ENCODE assay signal across 25 cellular contexts in the genomic region with DNA sequence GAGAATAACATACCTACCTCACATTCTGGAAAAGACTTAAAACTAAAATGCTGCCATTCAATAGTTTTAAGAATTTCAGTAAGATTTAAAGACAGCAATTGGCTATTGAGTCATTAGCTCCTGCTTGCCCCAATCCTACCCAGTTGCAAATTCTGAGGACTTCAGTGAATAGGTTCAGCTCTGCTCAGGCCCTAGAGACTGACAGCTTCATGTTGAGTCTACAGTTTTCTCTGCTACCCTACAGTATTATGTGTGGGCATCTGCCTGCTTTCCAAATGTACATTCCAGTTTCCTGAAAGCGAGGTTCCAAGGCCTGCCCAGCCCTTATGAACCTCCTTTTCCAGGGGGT.
DNase-seq lines count a peak whose midpoint lies in the region; ATAC-seq and TF ChIP-seq lines count a peak whose summit lies in the region.
"Had no signal": no experiment of that assay in that cellular context is flagged by ENCODE, and none has a peak within 500 bp of the region (broad histone marks: within the 10 kb centered on the region; RNA-seq: fewer than 3 reads in every experiment).

No MANE protein-coding gene starts in this region.

- no peaks in the 10 kb centered on the region for H3K9me3 Mint-ChIP-seq in osteocyte (ENCODE audit: unreplicated experiment)
- H3K9me3 Mint-ChIP-seq: CD4-positive, alpha-beta T cell had no signal

- no peak overlapping the region for H2BK20ac ChIP-seq in IMR-90 (ENCODE audit: low read depth, low read length)

- TF ChIP-seq POLR2A in IMR-90 (IDR thresholded peaks at IDR 0.05; ENCODE audit: low read depth, low read length): no peak

- TF ChIP-seq CTCF in IMR-90 (conservative IDR thresholded peaks at IDR 0.05; ENCODE audit: low read depth, low read length): no peak
- no peak for TF ChIP-seq CTCF in osteocyte (IDR thresholded peaks at IDR 0.05)

- no peak overlapping the region for H3K27ac ChIP-seq in IMR-90 (ENCODE audit: insufficient read depth, low read length)
- H3K27ac ChIP-seq: BLaER1 treated with 17β-estradiol and CSF1 and Interleukin-3, amounts not matched to agents 10 nM and 100 nM had no signal

- no peak overlapping the region for H4K5ac ChIP-seq in IMR-90 (ENCODE audit: low read depth, low read length)

- no peak overlapping the region for H3K18ac ChIP-seq in IMR-90 (ENCODE audit: low read depth, low read length)

- POLR2A ChIA-PET in IMR-90 (lab: Charles Lee; ENCODE audit: unreplicated experiment): no interaction called here

- H2BK120ac ChIP-seq in IMR-90 (ENCODE audit: low read depth, low read length): no peak overlapping the region

- in situ Hi-C loops in IMR-90 (cut with MboI; ENCODE audit: low sequenced_read_pairs): no loop called here

- no peak overlapping the region for H2BK15ac ChIP-seq in IMR-90 (ENCODE audit: low read depth, low read length)

- CTCF ChIA-PET in IMR-90 (lab: Yijun Ruan, JAX): no interaction called here

- no peak overlapping the region for H3K4me3 ChIP-seq in IMR-90 (ENCODE audit: insufficient read depth, low read depth, low read length)
- H3K4me3 ChIP-seq: BLaER1 treated with 17β-estradiol and CSF1 and Interleukin-3, amounts not matched to agents 10 nM and 100 nM had no signal

- no peaks in the 10 kb centered on the region for H4K20me1 ChIP-seq in IMR-90 (ENCODE audit: insufficient read depth, low read length)
- H4K20me1 ChIP-seq: BLaER1 treated with 17β-estradiol and CSF1 and Interleukin-3, amounts not matched to agents 10 nM and 100 nM had no signal

- H3K36me3 ChIP-seq in IMR-90 (ENCODE audit: control insufficient read depth, insufficient read depth, low read length): no peaks in the 10 kb centered on the region

- peaks cover 24% of the 10 kb centered on the region for H3K4me1 Mint-ChIP-seq in osteocyte (ENCODE audit: unreplicated experiment)
- H3K4me1 Mint-ChIP-seq: T-helper 17 cell had no signal

- no peak overlapping the region; the same call in 1 of the 2 replicates for H3K23ac ChIP-seq in IMR-90 (ENCODE audit: low read depth, low read length)

- no peak overlapping the region for H3K9ac ChIP-seq in IMR-90 (ENCODE audit: low read depth, low read length)
- H3K9ac ChIP-seq: BLaER1 treated with 17β-estradiol and CSF1 and Interleukin-3, amounts not matched to agents 10 nM and 100 nM; SK-N-SH had no signal

- BruUV-seq in IMR-90 (replicated peaks; lab: Mats Ljungman, UMichigan): no TSS peak

- no peaks in the 10 kb centered on the region for H3K9me3 ChIP-seq in IMR-90 (ENCODE audit: control insufficient read depth, insufficient read depth, low read length)
- H3K9me3 ChIP-seq: BLaER1 treated with 17β-estradiol and CSF1 and Interleukin-3, amounts not matched to agents 10 nM and 100 nM; SK-N-SH had no signal

- H2AK9ac ChIP-seq in IMR-90 (replicated peaks; ENCODE audit: low read depth, low read length, poor library complexity): no peak overlapping the region

- no peaks in the 10 kb centered on the region for H3K27me3 ChIP-seq in IMR-90 (ENCODE audit: control insufficient read depth, insufficient read depth, low read length)
- H3K27me3 ChIP-seq: BLaER1 treated with 17β-estradiol and CSF1 and Interleukin-3, amounts not matched to agents 10 nM and 100 nM had no signal

- H3K14ac ChIP-seq in IMR-90 (replicated peaks; ENCODE audit: low read depth, low read length): no peak overlapping the region

- H3K27me3 Mint-ChIP-seq in osteocyte (ENCODE audit: unreplicated experiment): no peaks in the 10 kb centered on the region
- H3K27me3 Mint-ChIP-seq: CD4-positive, alpha-beta T cell; T-helper 17 cell had no signal

- no peaks in the 10 kb centered on the region for H3K79me1 ChIP-seq in IMR-90 (ENCODE audit: low read depth in 1 of 2, low read length in 2 of 2)

- H3K27ac Mint-ChIP-seq in osteocyte (ENCODE audit: unreplicated experiment): no peak overlapping the region
- H3K27ac Mint-ChIP-seq: CD4-positive, alpha-beta T cell; T-helper 17 cell had no signal

- no peak for DNase-seq in IMR-90
- no peak for DNase-seq in NCI-H446 treated with DMSO at 0.1 percent for 48 hours (lab: John Stamatoyannopoulos, UW)
- no peak for DNase-seq in activated CD4-positive, alpha-beta T cell treated with anti-CD3 and anti-CD28 coated beads, Interleukin-2, amount 50 U/mL, for 4 hours
- DNase-seq in osteocyte (ENCODE audit: extremely low spot score, unreplicated experiment): no peak
- DNase-seq in foreskin melanocyte: no peak
- DNase-seq: AML-193; CD4-positive, alpha-beta T cell; KBM-7; MV-4-11; NCI-H1105; NCI-H1436 treated with DMSO at 0.1 percent for 48 hours; NCI-H1930; NCI-H2107; NCI-H446; NCI-H526; NCI-H82; NK-92 treated with Interleukin-12 subunit alpha and Interleukin-12 subunit beta, amount 100 ng/mL, for 24 hours; PC-3; SK-N-SH; SW 1271; T-helper 17 cell had no signal

- peaks cover 5% of the 10 kb centered on the region for H3K4me1 ChIP-seq in IMR-90 (ENCODE audit: control insufficient read depth, insufficient read depth, low read length)
- H3K4me1 ChIP-seq: BLaER1 treated with 17β-estradiol and CSF1 and Interleukin-3, amounts not matched to agents 10 nM and 100 nM had no signal

- H3K4me3 Mint-ChIP-seq in osteocyte (ENCODE audit: unreplicated experiment): no peak overlapping the region
- H3K4me3 Mint-ChIP-seq: CD4-positive, alpha-beta T cell; T-helper 17 cell had no signal

- H2BK5ac ChIP-seq in IMR-90 (ENCODE audit: low read depth, low read length, poor library complexity, severe bottlenecking): no peak overlapping the region

- dilution Hi-C loops in IMR-90 (cut with HindIII; ENCODE audit: low sequenced_read_pairs, unreplicated experiment): no loop called here

- H3K36me3 Mint-ChIP-seq in osteocyte (ENCODE audit: unreplicated experiment): peaks cover 2% of the 10 kb centered on the region

- H2AFZ ChIP-seq in IMR-90 (replicated peaks; ENCODE audit: low read length, poor library complexity): no peak overlapping the region

- H3K9me1 ChIP-seq in IMR-90 (ENCODE audit: insufficient read depth, low read length): peaks cover 5% of the 10 kb centered on the region

- ATAC-seq in GM18502 (IDR thresholded peaks at IDR 0.05; ENCODE audit: poor library complexity, unreplicated experiment): peak; percentile 10
- ATAC-seq in GM21529 (IDR thresholded peaks at IDR 0.05; ENCODE audit: unreplicated experiment): peak; percentile 21
- peak; percentile 21 for ATAC-seq in HG02973 (IDR thresholded peaks at IDR 0.05; ENCODE audit: unreplicated experiment)
- ATAC-seq in IMR-90 (ENCODE audit: low read depth): no peak
- ATAC-seq: PC-3, T-helper 17 cell had no signal

- H2AK5ac ChIP-seq in IMR-90 (ENCODE audit: low read depth, low read length): 0 out of 2 replicates have a peak overlapping the region, but pooled peaks have one; percentile 40

- intact Hi-C loops in IMR-90 (cut with micrococcal nuclease): no loop called here

- H4K8ac ChIP-seq in IMR-90 (ENCODE audit: low read depth in 2 of 2, low read length in 2 of 2): no peak overlapping the region

- no peak overlapping the region for H3K4ac ChIP-seq in IMR-90 (ENCODE audit: low read depth, low read length)

- no CpG with 5 or more reads among the region's 1 CpG for WGBS in IMR-90 (ENCODE audit: extremely low coverage in 2 of 2, insufficient read length in 1 of 2), 2 experiments

- H3K56ac ChIP-seq in IMR-90 (ENCODE audit: extremely low read depth, insufficient read depth, low read length): no peak overlapping the region

- no peak overlapping the region for H4K91ac ChIP-seq in IMR-90 (ENCODE audit: insufficient read depth, low read depth, low read length)

- H3K4me2 ChIP-seq in IMR-90 (ENCODE audit: low read depth, low read length): no peak overlapping the region
- H3K4me2 ChIP-seq: BLaER1 treated with 17β-estradiol and CSF1 and Interleukin-3, amounts not matched to agents 10 nM and 100 nM; SK-N-SH had no signal

- TF ChIP-seq RAD21 in IMR-90 (IDR thresholded peaks at IDR 0.05; ENCODE audit: low read length): no peak

TF ChIP-seq in IMR-90, 13 proteins besides CTCF, POLR2A, EP300 and RAD21:
- TF ChIP-seq RFX5 (IDR thresholded peaks at IDR 0.05; ENCODE audit: low read depth, low read length) (no peak), RCOR1 (IDR thresholded peaks at IDR 0.05; ENCODE audit: insufficient replicate concordance, low read length) (no peak), MAFK (IDR thresholded peaks at IDR 0.05; ENCODE audit: low read depth, low read length) (no peak), MXI1 (IDR thresholded peaks at IDR 0.05; ENCODE audit: borderline replicate concordance, low read depth, low read length) (no peak), NFE2L2 (IDR thresholded peaks at IDR 0.05; ENCODE audit: low read depth, low read length) (no peak), CEBPB (IDR thresholded peaks at IDR 0.05; ENCODE audit: low read depth, low read length) (no peak), SMC3 (IDR thresholded peaks at IDR 0.05; ENCODE audit: low read depth, low read length) (no peak), CHD1 (IDR thresholded peaks at IDR 0.05; ENCODE audit: low read depth, low read length) (no peak), FOS (IDR thresholded peaks at IDR 0.05; ENCODE audit: low read depth, low read length) (no peak), MAZ (IDR thresholded peaks at IDR 0.05; ENCODE audit: borderline replicate concordance, low read depth, low read length) (no peak), BHLHE40 (IDR thresholded peaks at IDR 0.05; ENCODE audit: low read depth, low read length) (no peak)
- TF ChIP-seq, protein P1, sequence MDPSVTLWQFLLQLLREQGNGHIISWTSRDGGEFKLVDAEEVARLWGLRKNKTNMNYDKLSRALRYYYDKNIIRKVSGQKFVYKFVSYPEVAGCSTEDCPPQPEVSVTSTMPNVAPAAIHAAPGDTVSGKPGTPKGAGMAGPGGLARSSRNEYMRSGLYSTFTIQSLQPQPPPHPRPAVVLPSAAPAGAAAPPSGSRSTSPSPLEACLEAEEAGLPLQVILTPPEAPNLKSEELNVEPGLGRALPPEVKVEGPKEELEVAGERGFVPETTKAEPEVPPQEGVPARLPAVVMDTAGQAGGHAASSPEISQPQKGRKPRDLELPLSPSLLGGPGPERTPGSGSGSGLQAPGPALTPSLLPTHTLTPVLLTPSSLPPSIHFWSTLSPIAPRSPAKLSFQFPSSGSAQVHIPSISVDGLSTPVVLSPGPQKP (IDR thresholded peaks at IDR 0.05; ENCODE audit: borderline replicate concordance, low read depth, low read length): no peak
- TF ChIP-seq, protein P2, sequence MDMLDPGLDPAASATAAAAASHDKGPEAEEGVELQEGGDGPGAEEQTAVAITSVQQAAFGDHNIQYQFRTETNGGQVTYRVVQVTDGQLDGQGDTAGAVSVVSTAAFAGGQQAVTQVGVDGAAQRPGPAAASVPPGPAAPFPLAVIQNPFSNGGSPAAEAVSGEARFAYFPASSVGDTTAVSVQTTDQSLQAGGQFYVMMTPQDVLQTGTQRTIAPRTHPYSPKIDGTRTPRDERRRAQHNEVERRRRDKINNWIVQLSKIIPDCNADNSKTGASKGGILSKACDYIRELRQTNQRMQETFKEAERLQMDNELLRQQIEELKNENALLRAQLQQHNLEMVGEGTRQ (IDR thresholded peaks at IDR 0.05; ENCODE audit: low read depth, low read length): no peak
